ENCODE assay signal across 1 cellular context in genomic region chr2:179106342-179107178, GRCh38.
A peak's percentile ranks its signal among the peaks of the same experiment; 100 is the strongest.
TF ChIP-seq lines count a peak whose summit lies in the region.

No MANE protein-coding gene starts in this region.

TF ChIP-seq in GM12878, 131 proteins besides CTCF, POLR2A, EP300 and RAD21 (continues in another document):
- TF ChIP-seq CBX5 (IDR thresholded peaks at IDR 0.05; ENCODE audit: low read depth) (no peak), TBL1XR1 (IDR thresholded peaks at IDR 0.05; ENCODE audit: low read depth, low read length) (no peak), SIX5 (IDR thresholded peaks at IDR 0.05; ENCODE audit: low read depth, low read length, severe bottlenecking) (no peak), MTA3 (IDR thresholded peaks at IDR 0.05; ENCODE audit: borderline replicate concordance, low read length) (no peak), USF2 (IDR thresholded peaks at IDR 0.05; ENCODE audit: borderline replicate concordance, low read depth, low read length) (no peak), CEBPB (IDR thresholded peaks at IDR 0.05; ENCODE audit: borderline replicate concordance in 1 of 2, low read depth in 2 of 2, low read length in 2 of 2) (no peak), BRCA1 (IDR thresholded peaks at IDR 0.05; ENCODE audit: low read depth, low read length) (no peak), EZH2 (IDR thresholded peaks at IDR 0.05; ENCODE audit: borderline replicate concordance, control insufficient read depth, low read depth, low read length) (no peak), ZNF592 (IDR thresholded peaks at IDR 0.05) (no peak), EED (IDR thresholded peaks at IDR 0.05; ENCODE audit: low read depth) (no peak), MEF2B (IDR thresholded peaks at IDR 0.05; ENCODE audit: partially characterized antibody, poor library complexity, severe bottlenecking) (no peak), NFIC (IDR thresholded peaks at IDR 0.05; ENCODE audit: low read depth, low read length) (peak; percentile 55; the same call in 1 of the 2 replicates), EGR1 (IDR thresholded peaks at IDR 0.05; ENCODE audit: borderline replicate concordance in 1 of 2, low read depth in 2 of 2, low read length in 2 of 2) (no peak), SREBF1 (IDR thresholded peaks at IDR 0.05; ENCODE audit: low read length) (no peak), HSF1 (IDR thresholded peaks at IDR 0.05; ENCODE audit: low read depth, low read length) (no peak), RFX5 (IDR thresholded peaks at IDR 0.05; ENCODE audit: low read depth, low read length) (no peak), CBX3 (IDR thresholded peaks at IDR 0.05; ENCODE audit: borderline replicate concordance, low read depth) (no peak), POLR2AphosphoS5 (IDR thresholded peaks at IDR 0.05; ENCODE audit: low read length) (no peak), CBFB (IDR thresholded peaks at IDR 0.05; ENCODE audit: low read depth) (no peak), RELB (IDR thresholded peaks at IDR 0.05; ENCODE audit: low read depth) (peak; percentile 71; the same call in 1 of the 2 replicates), SIN3A (IDR thresholded peaks at IDR 0.05; ENCODE audit: low read depth, low read length) (no peak), SREBF2 (IDR thresholded peaks at IDR 0.05; ENCODE audit: low read length) (no peak), SKIL (IDR thresholded peaks at IDR 0.05; ENCODE audit: low read depth, poor library complexity, severe bottlenecking) (no peak), WRNIP1 (IDR thresholded peaks at IDR 0.05; ENCODE audit: borderline replicate concordance, low read depth, low read length) (no peak), SMAD1 (IDR thresholded peaks at IDR 0.05; ENCODE audit: low read depth, partially characterized antibody) (peak; percentile 75), YY1 (IDR thresholded peaks at IDR 0.05; ENCODE audit: low read depth, low read length) (0 out of 2 replicates have a peak, but pooled peaks have one; percentile 38), MXI1 (IDR thresholded peaks at IDR 0.05; ENCODE audit: low read depth, low read length) (no peak), NFYA (IDR thresholded peaks at IDR 0.05; ENCODE audit: borderline replicate concordance, low read depth, low read length) (no peak), CHD4 (IDR thresholded peaks at IDR 0.05) (no peak), KLF5 (IDR thresholded peaks at IDR 0.05; ENCODE audit: partially characterized antibody) (no peak), PAX8 (IDR thresholded peaks at IDR 0.05) (no peak), BMI1 (IDR thresholded peaks at IDR 0.05; ENCODE audit: borderline replicate concordance) (no peak), CUX1 (IDR thresholded peaks at IDR 0.05; ENCODE audit: insufficient replicate concordance, low read depth, low read length) (peak; percentile 28), FOXM1 (IDR thresholded peaks at IDR 0.05; ENCODE audit: low read depth, low read length) (0 out of 2 replicates have a peak, but pooled peaks have one; percentile 23), PAX5 (IDR thresholded peaks at IDR 0.05; ENCODE audit: borderline replicate concordance, low read depth, low read length) (no peak), GATAD2B (conservative IDR thresholded peaks at IDR 0.05; ENCODE audit: low read depth) (no peak), CREB1 (IDR thresholded peaks at IDR 0.05; ENCODE audit: low read depth) (no peak)
- TF ChIP-seq, protein P1, sequence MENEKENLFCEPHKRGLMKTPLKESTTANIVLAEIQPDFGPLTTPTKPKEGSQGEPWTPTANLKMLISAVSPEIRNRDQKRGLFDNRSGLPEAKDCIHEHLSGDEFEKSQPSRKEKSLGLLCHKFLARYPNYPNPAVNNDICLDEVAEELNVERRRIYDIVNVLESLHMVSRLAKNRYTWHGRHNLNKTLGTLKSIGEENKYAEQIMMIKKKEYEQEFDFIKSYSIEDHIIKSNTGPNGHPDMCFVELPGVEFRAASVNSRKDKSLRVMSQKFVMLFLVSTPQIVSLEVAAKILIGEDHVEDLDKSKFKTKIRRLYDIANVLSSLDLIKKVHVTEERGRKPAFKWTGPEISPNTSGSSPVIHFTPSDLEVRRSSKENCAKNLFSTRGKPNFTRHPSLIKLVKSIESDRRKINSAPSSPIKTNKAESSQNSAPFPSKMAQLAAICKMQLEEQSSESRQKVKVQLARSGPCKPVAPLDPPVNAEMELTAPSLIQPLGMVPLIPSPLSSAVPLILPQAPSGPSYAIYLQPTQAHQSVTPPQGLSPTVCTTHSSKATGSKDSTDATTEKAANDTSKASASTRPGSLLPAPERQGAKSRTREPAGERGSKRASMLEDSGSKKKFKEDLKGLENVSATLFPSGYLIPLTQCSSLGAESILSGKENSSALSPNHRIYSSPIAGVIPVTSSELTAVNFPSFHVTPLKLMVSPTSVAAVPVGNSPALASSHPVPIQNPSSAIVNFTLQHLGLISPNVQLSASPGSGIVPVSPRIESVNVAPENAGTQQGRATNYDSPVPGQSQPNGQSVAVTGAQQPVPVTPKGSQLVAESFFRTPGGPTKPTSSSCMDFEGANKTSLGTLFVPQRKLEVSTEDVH (IDR thresholded peaks at IDR 0.05; ENCODE audit: low read depth, partially characterized antibody) = peak; percentile 47
